In the genomic region with DNA sequence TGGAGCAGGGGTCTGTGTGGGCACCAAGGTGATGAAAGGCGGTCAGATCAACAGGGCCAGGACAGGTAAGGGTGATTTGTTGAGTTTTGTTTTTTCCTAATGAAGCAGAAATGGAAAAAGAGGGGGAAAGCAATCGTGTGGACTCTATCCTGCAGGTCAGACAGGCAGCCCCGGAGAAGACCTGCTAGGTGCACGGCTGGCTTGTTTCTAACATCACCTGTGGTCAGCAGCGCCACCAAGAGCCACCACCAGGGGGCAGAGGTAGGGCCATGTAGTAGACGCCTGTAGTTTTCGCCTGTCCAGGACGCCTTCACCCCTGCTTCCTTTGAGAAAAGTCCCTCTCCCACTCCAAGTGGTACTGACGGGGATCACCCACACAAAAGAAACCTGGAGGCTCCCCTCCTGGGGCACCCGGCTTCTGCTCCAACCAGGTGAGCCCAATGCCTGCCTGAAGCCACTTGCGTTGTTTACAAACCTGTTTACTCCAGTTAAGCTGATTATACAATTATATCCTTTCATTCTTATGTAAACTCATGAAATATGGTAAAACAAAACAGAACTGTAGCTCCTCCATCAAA, we compare ENCODE assay signal across 2 cellular contexts.
TF ChIP-seq lines count a peak whose summit lies in the region.

No MANE protein-coding gene starts in this region.

TF ChIP-seq in HEK293, 187 proteins besides CTCF, POLR2A, EP300 and RAD21 (continued from another document):
- TF ChIP-seq, protein P1, sequence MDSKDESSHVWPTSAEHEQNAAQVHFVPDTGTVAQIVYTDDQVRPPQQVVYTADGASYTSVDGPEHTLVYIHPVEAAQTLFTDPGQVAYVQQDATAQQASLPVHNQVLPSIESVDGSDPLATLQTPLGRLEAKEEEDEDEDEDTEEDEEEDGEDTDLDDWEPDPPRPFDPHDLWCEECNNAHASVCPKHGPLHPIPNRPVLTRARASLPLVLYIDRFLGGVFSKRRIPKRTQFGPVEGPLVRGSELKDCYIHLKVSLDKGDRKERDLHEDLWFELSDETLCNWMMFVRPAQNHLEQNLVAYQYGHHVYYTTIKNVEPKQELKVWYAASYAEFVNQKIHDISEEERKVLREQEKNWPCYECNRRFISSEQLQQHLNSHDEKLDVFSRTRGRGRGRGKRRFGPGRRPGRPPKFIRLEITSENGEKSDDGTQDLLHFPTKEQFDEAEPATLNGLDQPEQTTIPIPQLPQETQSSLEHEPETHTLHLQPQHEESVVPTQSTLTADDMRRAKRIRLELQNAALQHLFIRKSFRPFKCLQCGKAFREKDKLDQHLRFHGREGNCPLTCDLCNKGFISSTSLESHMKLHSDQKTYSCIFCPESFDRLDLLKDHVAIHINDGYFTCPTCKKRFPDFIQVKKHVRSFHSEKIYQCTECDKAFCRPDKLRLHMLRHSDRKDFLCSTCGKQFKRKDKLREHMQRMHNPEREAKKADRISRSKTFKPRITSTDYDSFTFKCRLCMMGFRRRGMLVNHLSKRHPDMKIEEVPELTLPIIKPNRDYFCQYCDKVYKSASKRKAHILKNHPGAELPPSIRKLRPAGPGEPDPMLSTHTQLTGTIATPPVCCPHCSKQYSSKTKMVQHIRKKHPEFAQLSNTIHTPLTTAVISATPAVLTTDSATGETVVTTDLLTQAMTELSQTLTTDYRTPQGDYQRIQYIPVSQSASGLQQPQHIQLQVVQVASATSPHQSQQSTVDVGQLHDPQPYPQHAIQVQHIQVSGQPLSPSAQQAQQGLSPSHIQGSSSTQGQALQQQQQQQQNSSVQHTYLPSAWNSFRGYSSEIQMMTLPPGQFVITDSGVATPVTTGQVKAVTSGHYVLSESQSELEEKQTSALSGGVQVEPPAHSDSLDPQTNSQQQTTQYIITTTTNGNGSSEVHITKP (tag by site-specific recombination; IDR thresholded peaks at IDR 0.05): peak; percentile 89
- TF ChIP-seq, protein P2, sequence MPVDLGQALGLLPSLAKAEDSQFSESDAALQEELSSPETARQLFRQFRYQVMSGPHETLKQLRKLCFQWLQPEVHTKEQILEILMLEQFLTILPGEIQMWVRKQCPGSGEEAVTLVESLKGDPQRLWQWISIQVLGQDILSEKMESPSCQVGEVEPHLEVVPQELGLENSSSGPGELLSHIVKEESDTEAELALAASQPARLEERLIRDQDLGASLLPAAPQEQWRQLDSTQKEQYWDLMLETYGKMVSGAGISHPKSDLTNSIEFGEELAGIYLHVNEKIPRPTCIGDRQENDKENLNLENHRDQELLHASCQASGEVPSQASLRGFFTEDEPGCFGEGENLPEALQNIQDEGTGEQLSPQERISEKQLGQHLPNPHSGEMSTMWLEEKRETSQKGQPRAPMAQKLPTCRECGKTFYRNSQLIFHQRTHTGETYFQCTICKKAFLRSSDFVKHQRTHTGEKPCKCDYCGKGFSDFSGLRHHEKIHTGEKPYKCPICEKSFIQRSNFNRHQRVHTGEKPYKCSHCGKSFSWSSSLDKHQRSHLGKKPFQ (tag by site-specific recombination; IDR thresholded peaks at IDR 0.05): no peak
- peak; percentile 75 for TF ChIP-seq ZSCAN30 (tag by site-specific recombination; IDR thresholded peaks at IDR 0.05)
- peak; percentile 35; the same call in 1 of the 2 replicates for TF ChIP-seq ZFHX2 (tag by site-specific recombination; conservative IDR thresholded peaks at IDR 0.05)
- TF ChIP-seq ZNF501 (tag by site-specific recombination; IDR thresholded peaks at IDR 0.05): no peak
- TF ChIP-seq ZNF341 (tag by site-specific recombination; IDR thresholded peaks at IDR 0.05; ENCODE audit: low read depth): no peak
- peak; percentile 66 for TF ChIP-seq IKZF3 (tag by site-specific recombination; IDR thresholded peaks at IDR 0.05)
- TF ChIP-seq ZBTB17 (tag by site-specific recombination; IDR thresholded peaks at IDR 0.05): peak; percentile 71; the same call in 1 of the 2 replicates
- TF ChIP-seq ZNF654 (tag by site-specific recombination; IDR thresholded peaks at IDR 0.05; ENCODE audit: low read depth): peak; percentile 49
- no peak for TF ChIP-seq ZNF658 (tag by site-specific recombination; IDR thresholded peaks at IDR 0.05)
- no peak for TF ChIP-seq ZNF692 (tag by site-specific recombination; IDR thresholded peaks at IDR 0.05)
- 0 out of 2 replicates have a peak, but pooled peaks have one; percentile 19 for TF ChIP-seq ZNF24 (tag by site-specific recombination; IDR thresholded peaks at IDR 0.05)
- TF ChIP-seq ZNF2 (tag by site-specific recombination; IDR thresholded peaks at IDR 0.05): peak; percentile 62; the same call in 1 of the 2 replicates
- peak; percentile 95 for TF ChIP-seq ZNF335 (tag by site-specific recombination; conservative IDR thresholded peaks at IDR 0.05)
- TF ChIP-seq KLF8 (tag by site-specific recombination; IDR thresholded peaks at IDR 0.05): peak; percentile 44
- TF ChIP-seq GLIS2 (tag by site-specific recombination; IDR thresholded peaks at IDR 0.05): no peak
- no peak for TF ChIP-seq ZNF366 (tag by site-specific recombination; conservative IDR thresholded peaks at IDR 0.05)

TF ChIP-seq in HepG2, 621 proteins besides CTCF, POLR2A, EP300 and RAD21 (continued from another document and continues in another):
- TF ChIP-seq, protein P3, sequence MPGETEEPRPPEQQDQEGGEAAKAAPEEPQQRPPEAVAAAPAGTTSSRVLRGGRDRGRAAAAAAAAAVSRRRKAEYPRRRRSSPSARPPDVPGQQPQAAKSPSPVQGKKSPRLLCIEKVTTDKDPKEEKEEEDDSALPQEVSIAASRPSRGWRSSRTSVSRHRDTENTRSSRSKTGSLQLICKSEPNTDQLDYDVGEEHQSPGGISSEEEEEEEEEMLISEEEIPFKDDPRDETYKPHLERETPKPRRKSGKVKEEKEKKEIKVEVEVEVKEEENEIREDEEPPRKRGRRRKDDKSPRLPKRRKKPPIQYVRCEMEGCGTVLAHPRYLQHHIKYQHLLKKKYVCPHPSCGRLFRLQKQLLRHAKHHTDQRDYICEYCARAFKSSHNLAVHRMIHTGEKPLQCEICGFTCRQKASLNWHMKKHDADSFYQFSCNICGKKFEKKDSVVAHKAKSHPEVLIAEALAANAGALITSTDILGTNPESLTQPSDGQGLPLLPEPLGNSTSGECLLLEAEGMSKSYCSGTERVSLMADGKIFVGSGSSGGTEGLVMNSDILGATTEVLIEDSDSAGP (CRISPR knock-in tag; IDR thresholded peaks at IDR 0.05; ENCODE audit: borderline replicate concordance): peak; percentile 75; the same call in 1 of the 2 replicates
- TF ChIP-seq SRSF9 (IDR thresholded peaks at IDR 0.05; ENCODE audit: borderline replicate concordance, insufficient read depth, low read depth, low read length, poor library complexity, severe bottlenecking) (no peak), ARID2 (CRISPR knock-in tag; IDR thresholded peaks at IDR 0.05; ENCODE audit: borderline replicate concordance) (no peak), RARG (CRISPR knock-in tag; IDR thresholded peaks at IDR 0.05; ENCODE audit: low read depth) (no peak), PPARG (CRISPR knock-in tag; conservative IDR thresholded peaks at IDR 0.05) (0 out of 2 replicates have a peak, but pooled peaks have one; percentile 36), HOMEZ (CRISPR knock-in tag; IDR thresholded peaks at IDR 0.05; ENCODE audit: low read depth) (no peak), ZBTB49 (CRISPR knock-in tag; IDR thresholded peaks at IDR 0.05; ENCODE audit: borderline replicate concordance) (no peak), MTF1 (CRISPR knock-in tag; IDR thresholded peaks at IDR 0.05) (no peak), GZF1 (CRISPR knock-in tag; IDR thresholded peaks at IDR 0.05) (no peak), BORCS8-MEF2B (CRISPR knock-in tag; IDR thresholded peaks at IDR 0.05) (no peak), CEBPG (CRISPR knock-in tag; IDR thresholded peaks at IDR 0.05) (no peak), ZNF841 (CRISPR knock-in tag; IDR thresholded peaks at IDR 0.05; ENCODE audit: borderline replicate concordance) (no peak), MXD4 (CRISPR knock-in tag; IDR thresholded peaks at IDR 0.05) (no peak), SMYD3 (CRISPR knock-in tag; IDR thresholded peaks at IDR 0.05) (no peak), ZFP62 (CRISPR knock-in tag; IDR thresholded peaks at IDR 0.05) (no peak), ZNF329 (CRISPR knock-in tag; IDR thresholded peaks at IDR 0.05; ENCODE audit: low read depth) (no peak), GATAD1 (CRISPR knock-in tag; IDR thresholded peaks at IDR 0.05) (no peak), KLF9 (CRISPR knock-in tag; IDR thresholded peaks at IDR 0.05; ENCODE audit: low read depth) (0 out of 2 replicates have a peak, but pooled peaks have one; percentile 37), SMAD1 (CRISPR knock-in tag; IDR thresholded peaks at IDR 0.05; ENCODE audit: borderline replicate concordance, low read depth) (0 out of 2 replicates have a peak, but pooled peaks have one; percentile 40), CENPT (CRISPR knock-in tag; IDR thresholded peaks at IDR 0.05; ENCODE audit: low read depth) (no peak), ZNF776 (CRISPR knock-in tag; IDR thresholded peaks at IDR 0.05) (no peak), NR1H2 (CRISPR knock-in tag; IDR thresholded peaks at IDR 0.05; ENCODE audit: borderline replicate concordance, low read depth) (no peak), JUND (CRISPR knock-in tag; IDR thresholded peaks at IDR 0.05) (no peak), MED13 (CRISPR knock-in tag; IDR thresholded peaks at IDR 0.05) (no peak), ZNF275 (CRISPR knock-in tag; IDR thresholded peaks at IDR 0.05; ENCODE audit: borderline replicate concordance) (no peak), PHF5A (CRISPR knock-in tag; IDR thresholded peaks at IDR 0.05; ENCODE audit: low read depth, unreplicated experiment) (peak; percentile 54), ZSCAN29 (CRISPR knock-in tag; conservative IDR thresholded peaks at IDR 0.05) (no peak), ZNF251 (CRISPR knock-in tag; IDR thresholded peaks at IDR 0.05) (no peak), KLF13 (CRISPR knock-in tag; IDR thresholded peaks at IDR 0.05) (no peak), ZNF546 (CRISPR knock-in tag; conservative IDR thresholded peaks at IDR 0.05) (no peak)
- TF ChIP-seq, protein P4, sequence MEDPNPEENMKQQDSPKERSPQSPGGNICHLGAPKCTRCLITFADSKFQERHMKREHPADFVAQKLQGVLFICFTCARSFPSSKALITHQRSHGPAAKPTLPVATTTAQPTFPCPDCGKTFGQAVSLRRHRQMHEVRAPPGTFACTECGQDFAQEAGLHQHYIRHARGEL (CRISPR knock-in tag; IDR thresholded peaks at IDR 0.05): no peak
- TF ChIP-seq, protein P5, sequence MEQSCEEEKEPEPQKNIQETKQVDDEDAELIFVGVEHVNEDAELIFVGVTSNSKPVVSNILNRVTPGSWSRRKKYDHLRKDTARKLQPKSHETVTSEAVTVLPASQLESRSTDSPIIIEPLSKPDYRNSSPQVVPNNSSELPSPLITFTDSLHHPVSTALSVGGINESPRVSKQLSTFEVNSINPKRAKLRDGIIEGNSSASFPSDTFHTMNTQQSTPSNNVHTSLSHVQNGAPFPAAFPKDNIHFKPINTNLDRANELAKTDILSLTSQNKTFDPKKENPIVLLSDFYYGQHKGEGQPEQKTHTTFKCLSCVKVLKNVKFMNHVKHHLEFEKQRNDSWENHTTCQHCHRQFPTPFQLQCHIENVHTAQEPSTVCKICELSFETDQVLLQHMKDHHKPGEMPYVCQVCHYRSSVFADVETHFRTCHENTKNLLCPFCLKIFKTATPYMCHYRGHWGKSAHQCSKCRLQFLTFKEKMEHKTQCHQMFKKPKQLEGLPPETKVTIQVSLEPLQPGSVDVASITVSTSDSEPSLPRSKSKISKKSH (CRISPR knock-in tag; IDR thresholded peaks at IDR 0.05; ENCODE audit: borderline replicate concordance): no peak; the same call in 1 of the 2 replicates
- TF ChIP-seq, protein P6, sequence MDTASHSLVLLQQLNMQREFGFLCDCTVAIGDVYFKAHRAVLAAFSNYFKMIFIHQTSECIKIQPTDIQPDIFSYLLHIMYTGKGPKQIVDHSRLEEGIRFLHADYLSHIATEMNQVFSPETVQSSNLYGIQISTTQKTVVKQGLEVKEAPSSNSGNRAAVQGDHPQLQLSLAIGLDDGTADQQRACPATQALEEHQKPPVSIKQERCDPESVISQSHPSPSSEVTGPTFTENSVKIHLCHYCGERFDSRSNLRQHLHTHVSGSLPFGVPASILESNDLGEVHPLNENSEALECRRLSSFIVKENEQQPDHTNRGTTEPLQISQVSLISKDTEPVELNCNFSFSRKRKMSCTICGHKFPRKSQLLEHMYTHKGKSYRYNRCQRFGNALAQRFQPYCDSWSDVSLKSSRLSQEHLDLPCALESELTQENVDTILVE (CRISPR knock-in tag; IDR thresholded peaks at IDR 0.05): 0 out of 2 replicates have a peak, but pooled peaks have one; percentile 55
- TF ChIP-seq, protein P7, sequence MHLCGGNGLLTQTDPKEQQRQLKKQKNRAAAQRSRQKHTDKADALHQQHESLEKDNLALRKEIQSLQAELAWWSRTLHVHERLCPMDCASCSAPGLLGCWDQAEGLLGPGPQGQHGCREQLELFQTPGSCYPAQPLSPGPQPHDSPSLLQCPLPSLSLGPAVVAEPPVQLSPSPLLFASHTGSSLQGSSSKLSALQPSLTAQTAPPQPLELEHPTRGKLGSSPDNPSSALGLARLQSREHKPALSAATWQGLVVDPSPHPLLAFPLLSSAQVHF (CRISPR knock-in tag; IDR thresholded peaks at IDR 0.05): no peak
